In genomic region chr3:9402410-9403228, GRCh38 we compare ENCODE assay signal across 8 cellular contexts. TPM values are rescaled to one million over a fixed set of nuclear protein-coding genes. Genes with fewer than 3 reads are reported as not detected.
DNase-seq lines count a peak whose midpoint lies in the region; ATAC-seq and TF ChIP-seq lines count a peak whose summit lies in the region.

No MANE protein-coding gene starts in this region.

- H3K9ac ChIP-seq in SU-DHL-6 (ENCODE audit: low read length) (peak overlapping the region; percentile 98; the same call in 1 of the 2 replicates), rectal smooth muscle tissue (ENCODE audit: low read length) (no peak overlapping the region)

- H2AFZ ChIP-seq in SU-DHL-6 (ENCODE audit: low read depth, low read length, severe bottlenecking): no peak overlapping the region

- H3K4me1 ChIP-seq in rectal smooth muscle tissue (ENCODE audit: control insufficient read depth, insufficient read depth, low read length): peaks cover 60% of the 10 kb centered on the region

- intact Hi-C loops in Right ventricle myocardium superior (cut with DNase I): no loop called here
- intact Hi-C loops in cardiac septum (cut with DNase I): no loop called here

- H3K27ac ChIP-seq in SU-DHL-6 (ENCODE audit: low read depth, low read length) (no peak overlapping the region), rectal smooth muscle tissue (ENCODE audit: low read depth, low read length) (peak overlapping the region; percentile 49)

- no peaks in the 10 kb centered on the region for H3K9me3 ChIP-seq in SU-DHL-6 (ENCODE audit: insufficient read depth, low read length)

- DNase-seq in Right ventricle myocardium superior: peak; percentile 46
- DNase-seq in cardiac septum (ENCODE audit: low spot score): no peak
- DNase-seq in globus pallidus (ENCODE audit: low spot score): peak; percentile 82

- no peaks in the 10 kb centered on the region for H3K9me2 ChIP-seq in SU-DHL-6 (replicated peaks; ENCODE audit: insufficient read depth, low read length)

- H3K4me2 ChIP-seq in SU-DHL-6 (ENCODE audit: low read depth, low read length, poor library complexity, severe bottlenecking): peak overlapping the region; percentile 89

- ATAC-seq in Right ventricle myocardium superior (ENCODE audit: poor library complexity) (no peak), HG03521 (IDR thresholded peaks at IDR 0.05; ENCODE audit: unreplicated experiment) (no peak), HG03565 (IDR thresholded peaks at IDR 0.05; ENCODE audit: unreplicated experiment) (no peak), esophagus mucosa (no peak)

- no peaks in the 10 kb centered on the region for H3K36me3 ChIP-seq in SU-DHL-6 (ENCODE audit: low read length)
- no peaks in the 10 kb centered on the region for H3K36me3 ChIP-seq in rectal smooth muscle tissue (ENCODE audit: control insufficient read depth, insufficient read depth, low read length)

- peaks cover 82% of the 10 kb centered on the region for H4K20me1 ChIP-seq in SU-DHL-6 (ENCODE audit: low read depth, low read length)

- peaks cover 100% of the 10 kb centered on the region for H3K79me2 ChIP-seq in SU-DHL-6 (ENCODE audit: insufficient read depth, low read length)

- no peak for TF ChIP-seq CTCF in SU-DHL-6 (IDR thresholded peaks at IDR 0.05; ENCODE audit: insufficient read depth, low read length, poor library complexity, severe bottlenecking)

- H3F3A ChIP-seq in SU-DHL-6 (ENCODE audit: insufficient read depth): no peaks in the 10 kb centered on the region; the same call in 1 of the 2 replicates

- H3K27me3 ChIP-seq in SU-DHL-6 (ENCODE audit: low read length) (no peaks in the 10 kb centered on the region), rectal smooth muscle tissue (ENCODE audit: control insufficient read depth, insufficient read depth, low read length) (no peaks in the 10 kb centered on the region)

- H3K4me3 ChIP-seq in SU-DHL-6 (ENCODE audit: insufficient read depth, low read length, poor library complexity, severe bottlenecking) (no peak overlapping the region), rectal smooth muscle tissue (ENCODE audit: low read length) (no peak overlapping the region)

RNA-seq across cellular contexts. Expression of gene SETD5, which starts 5.2 kb away (rescaled TPM):
- total RNA-seq in Right ventricle myocardium superior: 49.7 TPM
- total RNA-seq in cardiac septum: 65.9 TPM
- 62.5 TPM for total RNA-seq in esophagus mucosa

RNA-seq across cellular contexts. Expression of gene THUMPD3, which starts 39.8 kb away (rescaled TPM):
- total RNA-seq in Right ventricle myocardium superior: 52.9 TPM
- total RNA-seq in cardiac septum: 53.5 TPM
- 29.1 TPM for total RNA-seq in esophagus mucosa
